Comparison of ENCODE assay signal across 22 cellular contexts in genomic region chr18:8866679-8867078, GRCh38.
"Had no signal": no experiment of that assay in that cellular context is flagged by ENCODE, and none has a peak within 500 bp of the region (broad histone marks: within the 10 kb centered on the region; RNA-seq: fewer than 3 reads in every experiment).

No MANE protein-coding gene starts in this region.

- H3K27me3 ChIP-seq: dorsolateral prefrontal cortex, esophagus muscularis mucosa, foreskin keratinocyte, gastroesophageal sphincter, heart right ventricle, left lung had no signal

- FAIRE-seq: colon, endothelial cell of umbilical vein, frontal cortex, islet of Langerhans, keratinocyte had no signal

- H3K9me3 ChIP-seq: esophagus muscularis mucosa, gastroesophageal sphincter, heart right ventricle, left lung, lower lobe of right lung had no signal

- DNase-seq: dermis blood vessel endothelial cell; dorsolateral prefrontal cortex; effector CD4-positive, alpha-beta T cell; effector memory CD4-positive, alpha-beta T cell; foreskin keratinocyte; head of caudate nucleus; heart right ventricle; hippocampal formation; left cardiac atrium; left lung; left ventricle myocardium superior; lower lobe of right lung; mesenchymal stem cell; midbrain had no signal

- H3K27ac ChIP-seq: coronary artery, dorsolateral prefrontal cortex, esophagus muscularis mucosa, foreskin keratinocyte, gastroesophageal sphincter, heart right ventricle, left lung, lower lobe of right lung had no signal

- H3K4me3 ChIP-seq: coronary artery, dorsolateral prefrontal cortex, esophagus muscularis mucosa, gastroesophageal sphincter, heart right ventricle, left lung, lower lobe of right lung had no signal

- H3K36me3 ChIP-seq: esophagus muscularis mucosa, gastroesophageal sphincter, heart right ventricle, left lung, lower lobe of right lung had no signal

- H3K4me1 ChIP-seq: esophagus muscularis mucosa, gastroesophageal sphincter, heart right ventricle, left lung, lower lobe of right lung had no signal

- ATAC-seq: foreskin keratinocyte, gastroesophageal sphincter, heart right ventricle, left cardiac atrium, left lung, left ventricle myocardium superior, lower lobe of right lung had no signal
